ENCODE assay signal across 16 cellular contexts in genomic region chr1:184967045-184967444, GRCh38.
"Had no signal": no experiment of that assay in that cellular context is flagged by ENCODE, and none has a peak within 500 bp of the region (broad histone marks: within the 10 kb centered on the region; RNA-seq: fewer than 3 reads in every experiment).

No MANE protein-coding gene starts in this region.

- ATAC-seq: lower lobe of right lung; stimulated activated naive B cell treated with anti-CD40 and anti-IgM and Interleukin-4, amounts not matched to agents 10 μg/mL and 1 μg/mL and 100 μg/mL, for 72 hours had no signal

- H3K4me3 Mint-ChIP-seq: activated T-helper 1 cell treated with anti-CD3 and anti-CD28 coated beads, Interleukin-12 subunit alpha, Interleukin-12 subunit beta, Interleukin-2, Interleukin-4 antibody, amounts not matched to agents 30 ng/mL and 10 ng/mL and 1 ng/mL, durations not matched to agents 14 hours and 24 hours and 36 hours; neural progenitor cell; stimulated activated naive B cell treated with anti-CD40 and anti-IgM and Interleukin-4, amounts not matched to agents 10 μg/mL and 1 μg/mL and 100 μg/mL, for 72 hours had no signal

- H3K27ac Mint-ChIP-seq: activated T-helper 1 cell treated with anti-CD3 and anti-CD28 coated beads, Interleukin-12 subunit alpha, Interleukin-12 subunit beta, Interleukin-2, Interleukin-4 antibody, amounts not matched to agents 30 ng/mL and 10 ng/mL and 1 ng/mL, durations not matched to agents 14 hours and 24 hours and 36 hours; neural progenitor cell; stimulated activated naive B cell treated with anti-CD40 and anti-IgM and Interleukin-4, amounts not matched to agents 10 μg/mL and 1 μg/mL and 100 μg/mL, for 72 hours had no signal

- H3K27me3 Mint-ChIP-seq: stimulated activated naive B cell treated with anti-CD40 and anti-IgM and Interleukin-4, amounts not matched to agents 10 μg/mL and 1 μg/mL and 100 μg/mL, for 72 hours had no signal

- H3K4me1 ChIP-seq: neural progenitor cell had no signal

- H3K27me3 ChIP-seq: foreskin keratinocyte had no signal

- H3K4me3 ChIP-seq: lower lobe of right lung, neural progenitor cell had no signal

- H3K4me1 Mint-ChIP-seq: neural progenitor cell had no signal

- H3K9me3 Mint-ChIP-seq: activated T-helper 1 cell treated with anti-CD3 and anti-CD28 coated beads, Interleukin-12 subunit alpha, Interleukin-12 subunit beta, Interleukin-2, Interleukin-4 antibody, amounts not matched to agents 30 ng/mL and 10 ng/mL and 1 ng/mL, durations not matched to agents 14 hours and 24 hours and 36 hours; neural progenitor cell; stimulated activated naive B cell treated with anti-CD40 and anti-IgM and Interleukin-4, amounts not matched to agents 10 μg/mL and 1 μg/mL and 100 μg/mL, for 72 hours had no signal

- H3K9me3 ChIP-seq: lower lobe of right lung had no signal

- H3K36me3 ChIP-seq: lower lobe of right lung, neural progenitor cell had no signal

- H3K27ac ChIP-seq: foreskin keratinocyte, lower lobe of right lung, neural progenitor cell had no signal

- H3K36me3 Mint-ChIP-seq: neural progenitor cell had no signal

- DNase-seq: activated CD4-positive, alpha-beta T cell treated with anti-CD3 and anti-CD28 coated beads for 4 hours; activated CD8-positive, alpha-beta memory T cell treated with anti-CD3 and anti-CD28 coated beads, Interleukin-2, amount 50 U/mL, for 48 hours; activated naive CD4-positive, alpha-beta T cell; caudate nucleus; cortex of kidney; effector CD4-positive, alpha-beta T cell; glutamatergic neuron; lower lobe of right lung; midbrain; stimulated activated CD4-positive, alpha-beta T cell treated with anti-CD3 and anti-CD28 coated beads, Interleukin-2, amount 100 ng/mL, for 48 hours; stimulated activated naive B cell treated with anti-CD40 and anti-IgM and Interleukin-4, amounts not matched to agents 10 μg/mL and 1 μg/mL and 100 μg/mL, for 72 hours; substantia nigra; trophoblast cell had no signal
